Comparison of ENCODE assay signal across 8 cellular contexts in the genomic region with DNA sequence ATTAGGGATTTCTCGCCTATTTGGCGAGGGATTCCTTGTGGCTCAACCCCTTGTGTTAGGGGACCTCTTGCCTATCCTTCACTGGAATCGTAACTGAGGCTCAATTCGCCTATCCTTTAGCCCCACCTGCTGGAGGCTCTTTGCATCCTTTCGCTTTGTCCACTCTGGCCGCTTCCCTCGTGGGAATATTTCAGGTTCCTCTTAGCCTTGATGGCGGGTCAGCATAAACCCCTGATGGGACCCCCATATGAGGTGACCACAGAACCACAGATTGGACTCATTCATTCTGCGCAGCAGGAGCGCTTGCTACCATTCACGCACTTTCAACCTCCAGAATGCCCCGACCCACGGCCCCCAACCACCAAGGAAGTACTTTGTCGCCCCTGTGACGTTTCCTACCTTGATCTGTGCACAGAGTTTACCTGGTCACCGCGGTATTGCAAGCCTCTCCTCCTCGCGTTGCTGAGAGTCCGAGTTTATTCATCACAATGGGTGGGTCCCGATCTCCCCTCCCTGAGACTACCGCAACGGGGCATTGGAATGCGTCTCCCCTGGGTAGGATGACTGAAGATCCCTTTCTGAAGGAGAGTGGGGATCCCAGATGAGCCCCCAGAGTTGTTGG. TPM values are rescaled to one million over a fixed set of nuclear protein-coding genes. Genes with fewer than 3 reads are reported as not detected.
DNase-seq lines count a peak whose midpoint lies in the region; ATAC-seq and TF ChIP-seq lines count a peak whose summit lies in the region.

Gene OR52N2 (plus strand): TSS at position 425 of the 622 bp plus-strand sequence. CDS start 11,412 bp downstream, outside the sequence.

- H2BK15ac ChIP-seq in neuronal stem cell (ENCODE audit: low read length) = no peak within 1 kb of the TSS

- H3K79me2 ChIP-seq in PC-3 (ENCODE audit: low read length) = no peaks in the 10 kb centered on the region

- H2BK12ac ChIP-seq in neuronal stem cell (ENCODE audit: low read length) = no peak within 1 kb of the TSS

- H3K18ac ChIP-seq in neuronal stem cell (ENCODE audit: low read length) = peak within 1 kb of the TSS; percentile 79

- no peaks in the 10 kb centered on the region for H4K20me1 ChIP-seq in PC-3 (ENCODE audit: low read length)

- ATAC-seq in GM19438 (IDR thresholded peaks at IDR 0.05; ENCODE audit: low read depth, unreplicated experiment) = peak; percentile 94
- ATAC-seq in HG03558 (IDR thresholded peaks at IDR 0.05; ENCODE audit: extremely low read depth, unreplicated experiment) = peak; percentile 57
- peak; percentile 90 for ATAC-seq in PC-3

- no peak within 1 kb of the TSS for H2BK120ac ChIP-seq in neuronal stem cell (ENCODE audit: low read depth, low read length)

- no peak within 1 kb of the TSS for H3K14ac ChIP-seq in neuronal stem cell (ENCODE audit: low read length)

- no peaks in the 10 kb centered on the region for H3K79me1 ChIP-seq in neuronal stem cell (ENCODE audit: low read depth, low read length)

- no peak within 1 kb of the TSS for H3K23ac ChIP-seq in neuronal stem cell (ENCODE audit: low read depth, low read length, poor library complexity)

- no peak within 1 kb of the TSS for H4K91ac ChIP-seq in neuronal stem cell (ENCODE audit: low read depth, low read length, poor library complexity)

- H3K9ac ChIP-seq in PC-3 (ENCODE audit: low read length) (no peak within 1 kb of the TSS), neuronal stem cell (ENCODE audit: low read depth, low read length, poor library complexity) (no peak within 1 kb of the TSS)

- no peak within 1 kb of the TSS for H4K8ac ChIP-seq in neuronal stem cell (ENCODE audit: low read depth, low read length)

- H3K4ac ChIP-seq in neuronal stem cell (ENCODE audit: low read length) = no peak within 1 kb of the TSS

- no CpG with 5 or more reads among the region's 24 CpGs for WGBS in neuronal stem cell (ENCODE audit: extremely low coverage in 2 of 2, insufficient read length in 2 of 2, insufficient replicate concordance in 1 of 2), 2 donors

- no TSS peak for BruUV-seq in PC-3 (replicated peaks; lab: Mats Ljungman, UMichigan)

- no peaks in the 10 kb centered on the region for H3K9me2 ChIP-seq in PC-3 (replicated peaks; ENCODE audit: low read length)

- H3K4me2 ChIP-seq in PC-3 (ENCODE audit: low read length) = peak within 1 kb of the TSS; percentile 79
- H3K4me2 ChIP-seq in neuronal stem cell (ENCODE audit: insufficient read depth, low read length, poor library complexity, severe bottlenecking) = peak within 1 kb of the TSS; percentile 69

- H3K9me3 ChIP-seq in PC-3 (ENCODE audit: low read length) (no peaks in the 10 kb centered on the region), neuronal stem cell (replicated peaks in 1 of 2; ENCODE audit: control insufficient read depth in 2 of 2, insufficient read depth in 1 of 2, low read depth in 1 of 2, low read length in 2 of 2) (no peaks in the 10 kb centered on the region)

- H3F3A ChIP-seq in PC-3 (ENCODE audit: low read length, unreplicated experiment) = no peaks in the 10 kb centered on the region

- peaks cover 39% of the 10 kb centered on the region for H3K27me3 ChIP-seq in PC-3 (ENCODE audit: low read length)
- H3K27me3 ChIP-seq in neuronal stem cell (ENCODE audit: control insufficient read depth in 3 of 3, insufficient read depth in 3 of 3, low read depth in 1 of 3, low read length in 3 of 3) = no peaks in the 10 kb centered on the region

- H3K4me1 ChIP-seq in PC-3 (ENCODE audit: insufficient read depth, low read length) (no peaks in the 10 kb centered on the region), neuronal stem cell (ENCODE audit: control insufficient read depth in 2 of 2, insufficient read depth in 1 of 2, low read depth in 1 of 2, low read length in 2 of 2) (peaks cover 0 to 3% of the 10 kb centered on the region in 2 donors)

- TF ChIP-seq CTCF in PC-3 (conservative IDR thresholded peaks at IDR 0.05; ENCODE audit: low read depth, low read length) (peak; percentile 83), foreskin fibroblast (IDR thresholded peaks at IDR 0.05; ENCODE audit: low read depth, low read length) (peak; percentile 82)

- no peak within 1 kb of the TSS for H2BK5ac ChIP-seq in neuronal stem cell (ENCODE audit: low read length)

- no peak within 1 kb of the TSS for H2AK5ac ChIP-seq in neuronal stem cell (ENCODE audit: low read depth, low read length)

- no peaks in the 10 kb centered on the region for H3K36me3 ChIP-seq in PC-3 (ENCODE audit: low read depth, low read length)
- no peaks in the 10 kb centered on the region for H3K36me3 ChIP-seq in neuronal stem cell (replicated peaks in 1 of 2; ENCODE audit: control insufficient read depth in 2 of 2, insufficient read depth in 2 of 2, low read length in 2 of 2)

- peak within 1 kb of the TSS; percentile 62 for H3K4me3 ChIP-seq in PC-3 (ENCODE audit: low read length)
- peak within 1 kb of the TSS; percentile 42 to 64 for H3K4me3 ChIP-seq in foreskin fibroblast (ENCODE audit: low read depth in 1 of 2, low read length in 2 of 2)
- H3K4me3 ChIP-seq in neuronal stem cell (ENCODE audit: low read length in 2 of 2) = peak within 1 kb of the TSS in 1 of 2 donors; percentile 70

- peak; percentile 32 for DNase-seq in COLO829 (ENCODE audit: low spot score)
- peak; percentile 79 for DNase-seq in PC-3
- peak; percentile 34 to 40 for DNase-seq in activated T-helper 1 cell treated with anti-CD3 and anti-CD28 coated beads, Interleukin-2, amount 50 U/mL, for 16 hours (ENCODE audit: low read depth in 1 of 2, low spot score in 1 of 2)
- peak; percentile 37 to 83 for DNase-seq in foreskin fibroblast
- peak; percentile 81 for DNase-seq in neuronal stem cell (ENCODE audit: low spot score)
- DNase-seq in stromal cell of bone marrow (ENCODE audit: low read depth) = peak; percentile 44

- CTCF ChIA-PET in PC-3 (lab: Charles Lee) = no interaction called here

- intact Hi-C loops in PC-3 (cut with micrococcal nuclease) = loop anchor here (1.0 to 10.0 kb wide), 7 partner anchors 124 to 1622 kb away; partner anchors contain the start of genes OR51M1, OR51V1, TRIM5 and TRIM6

- no peak within 1 kb of the TSS for H3K27ac ChIP-seq in PC-3 (ENCODE audit: low read length)
- H3K27ac ChIP-seq in neuronal stem cell (replicated peaks; ENCODE audit: low read length) = no peak within 1 kb of the TSS

- POLR2A ChIA-PET in PC-3 (lab: Charles Lee; ENCODE audit: unreplicated experiment) = no interaction called here

- H2AFZ ChIP-seq in PC-3 (ENCODE audit: low read length) (peak within 1 kb of the TSS; percentile 63), neuronal stem cell (ENCODE audit: low read length) (peak within 1 kb of the TSS; percentile 62)

RNA-seq across cellular contexts. Expression of gene OR52N2, which starts in this region (rescaled TPM):
- not detected in 2 replicates for total RNA-seq in PC-3 (2014; rRNA removed)
- 0.03 TPM for polyA plus RNA-seq in neuronal stem cell (2013, experiment 1 of 2)
- not detected for polyA plus RNA-seq in neuronal stem cell (2013, experiment 2 of 2)

Comparison
In these comparisons a context has a peak if more than half of its experiments do, and no peak if none do; other contexts are left out.
1. Peak in DNase-seq, ATAC-seq, H3K4me3 ChIP-seq and H3K4me2 ChIP-seq in PC-3; RNA of the gene not detected or under 1 TPM.